Comparison of ENCODE assay signal across 37 cellular contexts in the genomic region with DNA sequence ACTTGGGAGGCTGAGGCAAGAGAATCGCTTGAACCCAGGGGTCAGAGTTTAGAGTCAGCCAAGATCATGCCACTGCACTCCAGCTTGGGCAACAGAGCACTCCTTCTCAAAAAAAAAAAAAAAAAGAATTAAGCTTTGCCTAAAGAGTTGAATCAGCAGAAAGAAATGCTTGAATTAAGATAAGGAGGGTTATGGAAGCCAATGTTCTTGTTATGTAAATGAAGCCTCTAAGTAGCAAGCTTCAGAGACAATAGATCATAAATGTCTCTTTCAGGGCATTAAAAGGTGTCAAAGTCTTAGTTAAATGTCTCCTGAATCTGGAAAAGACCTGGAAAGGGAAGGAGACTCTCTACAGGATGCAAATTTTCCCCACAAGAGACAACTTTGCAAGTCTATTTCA.
"Had no signal": no experiment of that assay in that cellular context is flagged by ENCODE, and none has a peak within 500 bp of the region (broad histone marks: within the 10 kb centered on the region; RNA-seq: fewer than 3 reads in every experiment).

No MANE protein-coding gene starts in this region.

- H3K36me3 Mint-ChIP-seq: activated CD8-positive, alpha-beta memory T cell treated with anti-CD3 and anti-CD28 coated beads, Interleukin-2, amount 10 ng/mL, durations not matched to agents 7 days and 5 days; activated naive CD4-positive, alpha-beta T cell treated with anti-CD3 and anti-CD28 coated beads, Interleukin-2, amount 50 U/mL, for 72 hours; activated naive CD8-positive, alpha-beta T cell treated with anti-CD3 and anti-CD28 coated beads for 36 hours; T-cell; WTC11 had no signal

- H3K27ac ChIP-seq: adrenal gland, ascending aorta, body of pancreas, brain microvascular endothelial cell, breast epithelium, colonic mucosa, WERI-Rb-1 had no signal

- H3K4me1 Mint-ChIP-seq: activated CD4-positive, alpha-beta memory T cell treated with anti-CD3 and anti-CD28 coated beads, Interleukin-2, amount 10 ng/mL, durations not matched to agents 7 days and 5 days; activated CD4-positive, alpha-beta T cell treated with anti-CD3 and anti-CD28 coated beads for 36 hours; activated CD4-positive, alpha-beta T cell treated with anti-CD3 and anti-CD28 coated beads, Interleukin-2, amount 10 ng/mL, durations not matched to agents 7 days and 5 days; activated CD8-positive, alpha-beta memory T cell treated with anti-CD3 and anti-CD28 coated beads, Interleukin-2, amount 10 ng/mL, durations not matched to agents 7 days and 5 days; activated naive CD8-positive, alpha-beta T cell treated with anti-CD3 and anti-CD28 coated beads for 36 hours; T-cell had no signal

- H3K27ac Mint-ChIP-seq: activated CD4-positive, alpha-beta memory T cell treated with anti-CD3 and anti-CD28 coated beads, Interleukin-2, amount 10 ng/mL, durations not matched to agents 7 days and 5 days; activated CD4-positive, alpha-beta T cell treated with anti-CD3 and anti-CD28 coated beads for 36 hours; activated CD4-positive, alpha-beta T cell treated with anti-CD3 and anti-CD28 coated beads, Interleukin-2, amount 10 ng/mL, durations not matched to agents 7 days and 5 days; activated CD8-positive, alpha-beta memory T cell treated with anti-CD3 and anti-CD28 coated beads, Interleukin-2, amount 10 ng/mL, durations not matched to agents 7 days and 5 days; activated CD8-positive, alpha-beta T cell treated with anti-CD3 and anti-CD28 coated beads, Interleukin-2, amount 10 ng/mL, durations not matched to agents 7 days and 5 days; activated naive CD4-positive, alpha-beta T cell treated with anti-CD3 and anti-CD28 coated beads for 36 hours; activated naive CD4-positive, alpha-beta T cell treated with anti-CD3 and anti-CD28 coated beads, Interleukin-2, amount 50 U/mL, for 72 hours; activated naive CD8-positive, alpha-beta T cell treated with anti-CD3 and anti-CD28 coated beads for 36 hours; activated T-cell treated with anti-CD3 and anti-CD28 coated beads, Interleukin-2, amount 50 U/mL, for 24 hours; activated T-helper 2 cell treated with anti-CD3 and anti-CD28 coated beads, Interferon-gamma antibody, Interleukin-2, Interleukin-4, amounts not matched to agents 10 μg/mL and 5 μg/mL and 100 μg/mL, durations not matched to agents 14 hours and 24 hours and 36 hours; T-cell; T-helper 2 cell treated with Interferon-gamma antibody and Interleukin-4, amounts not matched to agents 5 μg/mL and 100 μg/mL, for 36 hours; WTC11 had no signal

- H3K27me3 ChIP-seq: adrenal gland, ascending aorta, body of pancreas, brain microvascular endothelial cell, breast epithelium, colonic mucosa had no signal

- DNase-seq: activated CD4-positive, alpha-beta memory T cell treated with anti-CD3 and anti-CD28 coated beads, Interleukin-2, amount 10 ng/mL, durations not matched to agents 7 days and 5 days; activated CD4-positive, alpha-beta T cell treated with anti-CD3 and anti-CD28 coated beads for 1 hour; activated CD4-positive, alpha-beta T cell treated with anti-CD3 and anti-CD28 coated beads for 36 hours; activated CD4-positive, alpha-beta T cell treated with anti-CD3 and anti-CD28 coated beads for 48 hours; activated CD4-positive, alpha-beta T cell treated with anti-CD3 and anti-CD28 coated beads, Interleukin-2, amount 10 ng/mL, durations not matched to agents 7 days and 5 days; activated CD4-positive, alpha-beta T cell treated with anti-CD3 and anti-CD28 coated beads, Interleukin-2, amount 50 U/mL, for 48 hours; activated CD4-positive, CD25-positive, alpha-beta regulatory T cell; activated CD8-positive, alpha-beta memory T cell treated with anti-CD3 and anti-CD28 coated beads for 24 hours; activated CD8-positive, alpha-beta memory T cell treated with anti-CD3 and anti-CD28 coated beads, Interleukin-2, amount 10 ng/mL, durations not matched to agents 7 days and 5 days; activated CD8-positive, alpha-beta memory T cell treated with anti-CD3 and anti-CD28 coated beads, Interleukin-2, amount 50 U/mL, for 48 hours; activated CD8-positive, alpha-beta T cell treated with anti-CD3 and anti-CD28 coated beads, Interleukin-2, amount 10 ng/mL, durations not matched to agents 7 days and 5 days; activated effector memory CD4-positive, alpha-beta T cell treated with anti-CD3 and anti-CD28 coated beads, Interleukin-2, amount 50 U/mL, for 16 hours; activated gamma-delta T cell treated with Interleukin-2 at 50 U/mL for 16 hours; activated naive CD4-positive, alpha-beta T cell; activated naive CD4-positive, alpha-beta T cell treated with anti-CD3 and anti-CD28 coated beads for 36 hours; activated naive CD4-positive, alpha-beta T cell treated with anti-CD3 and anti-CD28 coated beads, Interleukin-2, amount 50 U/mL, for 16 hours; activated naive CD8-positive, alpha-beta T cell treated with anti-CD3 and anti-CD28 coated beads for 36 hours; activated T-cell treated with anti-CD3 and anti-CD28 coated beads, Interleukin-2, amount 50 U/mL, for 24 hours; activated T-cell treated with anti-CD3 and anti-CD28 coated beads, Interleukin-2, amount 50 U/mL, for 48 hours; adrenal gland; amygdala; anterior cingulate cortex; body of pancreas; brain microvascular endothelial cell; central memory CD4-positive, alpha-beta T cell; colonic mucosa; T-cell; T-helper 2 cell; T-helper 9 cell; WERI-Rb-1 had no signal

- H3K4me3 ChIP-seq: adrenal gland, ascending aorta, body of pancreas, breast epithelium, colonic mucosa had no signal

- H3K36me3 ChIP-seq: adrenal gland, ascending aorta, brain microvascular endothelial cell, breast epithelium, colonic mucosa, WERI-Rb-1 had no signal

- H3K27me3 Mint-ChIP-seq: activated CD4-positive, alpha-beta memory T cell treated with anti-CD3 and anti-CD28 coated beads, Interleukin-2, amount 10 ng/mL, durations not matched to agents 7 days and 5 days; activated CD4-positive, alpha-beta T cell treated with anti-CD3 and anti-CD28 coated beads for 36 hours; activated CD4-positive, alpha-beta T cell treated with anti-CD3 and anti-CD28 coated beads, Interleukin-2, amount 10 ng/mL, durations not matched to agents 7 days and 5 days; activated CD8-positive, alpha-beta memory T cell treated with anti-CD3 and anti-CD28 coated beads, Interleukin-2, amount 10 ng/mL, durations not matched to agents 7 days and 5 days; activated naive CD8-positive, alpha-beta T cell treated with anti-CD3 and anti-CD28 coated beads for 36 hours; activated T-cell treated with anti-CD3 and anti-CD28 coated beads, Interleukin-2, amount 50 U/mL, for 24 hours; T-cell had no signal

- ATAC-seq: activated CD4-positive, alpha-beta T cell treated with anti-CD3 and anti-CD28 coated beads for 36 hours; activated CD4-positive, CD25-positive, alpha-beta regulatory T cell treated with anti-CD3 and anti-CD28 coated beads, Interleukin-2, amount 50 U/mL, for 24 hours; activated CD8-positive, alpha-beta memory T cell treated with anti-CD3 and anti-CD28 coated beads, Interleukin-2, amount 10 ng/mL, durations not matched to agents 7 days and 5 days; activated CD8-positive, alpha-beta T cell treated with anti-CD3 and anti-CD28 coated beads, Interleukin-2, amount 10 ng/mL, durations not matched to agents 7 days and 5 days; activated naive CD4-positive, alpha-beta T cell treated with anti-CD3 and anti-CD28 coated beads, Interleukin-2, amount 50 U/mL, for 72 hours; body of pancreas; T-cell; WTC11 had no signal

- H3K9me3 ChIP-seq: adrenal gland, ascending aorta, body of pancreas, breast epithelium, colonic mucosa had no signal

- H3K4me3 Mint-ChIP-seq: activated CD4-positive, alpha-beta memory T cell treated with anti-CD3 and anti-CD28 coated beads, Interleukin-2, amount 10 ng/mL, durations not matched to agents 7 days and 5 days; activated CD4-positive, alpha-beta T cell treated with anti-CD3 and anti-CD28 coated beads for 36 hours; activated CD4-positive, alpha-beta T cell treated with anti-CD3 and anti-CD28 coated beads, Interleukin-2, amount 10 ng/mL, durations not matched to agents 7 days and 5 days; activated CD8-positive, alpha-beta memory T cell treated with anti-CD3 and anti-CD28 coated beads, Interleukin-2, amount 10 ng/mL, durations not matched to agents 7 days and 5 days; activated CD8-positive, alpha-beta T cell treated with anti-CD3 and anti-CD28 coated beads, Interleukin-2, amount 10 ng/mL, durations not matched to agents 7 days and 5 days; activated naive CD4-positive, alpha-beta T cell treated with anti-CD3 and anti-CD28 coated beads for 36 hours; activated naive CD8-positive, alpha-beta T cell treated with anti-CD3 and anti-CD28 coated beads for 36 hours; activated T-cell treated with anti-CD3 and anti-CD28 coated beads, Interleukin-2, amount 50 U/mL, for 24 hours; T-cell; T-helper 2 cell treated with Interferon-gamma antibody and Interleukin-4, amounts not matched to agents 5 μg/mL and 100 μg/mL, for 36 hours; WTC11 had no signal

- H3K4me1 ChIP-seq: adrenal gland, ascending aorta, body of pancreas, breast epithelium, colonic mucosa had no signal
